In genomic region chr12:32305163-32305562, GRCh38 we compare ENCODE assay signal across 10 cellular contexts.
DNase-seq lines count a peak whose midpoint lies in the region; ATAC-seq and TF ChIP-seq lines count a peak whose summit lies in the region.
"Had no signal": no experiment of that assay in that cellular context is flagged by ENCODE, and none has a peak within 500 bp of the region (broad histone marks: within the 10 kb centered on the region; RNA-seq: fewer than 3 reads in every experiment).

No MANE protein-coding gene starts in this region.

- H3K9ac ChIP-seq in OCI-LY3 (ENCODE audit: low read length): no peak overlapping the region

- WGBS in heart left ventricle, 4 donors: 42 to 79% (median 61%) methylated on average over 1 of the region's 1 CpG
- WGBS in esophagus muscularis mucosa: 93% methylated on average over 1 of the region's 1 CpG
- WGBS in upper lobe of left lung, 2 donors: 71 to 77% methylated on average over 1 of the region's 1 CpG

- peaks cover 0 to 18% (median 5%) of the 10 kb centered on the region in 9 donors for H3K36me3 ChIP-seq in heart left ventricle
- no peaks in the 10 kb centered on the region for H3K36me3 ChIP-seq in OCI-LY3 (replicated peaks; ENCODE audit: low read depth, low read length)
- peaks cover 0 to 12% (median 7%) of the 10 kb centered on the region in 4 donors for H3K36me3 ChIP-seq in esophagus muscularis mucosa
- peaks cover 0 to 3% (median 0%) of the 10 kb centered on the region in 4 donors for H3K36me3 ChIP-seq in upper lobe of left lung

- TF ChIP-seq POLR2A in heart left ventricle (IDR thresholded peaks at IDR 0.05) (no peak), esophagus muscularis mucosa (IDR thresholded peaks at IDR 0.05; ENCODE audit: low read depth) (no peak), upper lobe of left lung (IDR thresholded peaks at IDR 0.05) (no peak)

- no peak overlapping the region for H2AFZ ChIP-seq in OCI-LY3 (ENCODE audit: low read depth, low read length)

- H3K4me3 ChIP-seq in heart left ventricle: no peak overlapping the region
- H3K4me3 ChIP-seq in OCI-LY3 (ENCODE audit: low read length): no peak overlapping the region
- no peak overlapping the region for H3K4me3 ChIP-seq in esophagus muscularis mucosa
- H3K4me3 ChIP-seq in upper lobe of left lung: no peak overlapping the region

- no peak overlapping the region for H3K27ac ChIP-seq in heart left ventricle
- H3K27ac ChIP-seq in OCI-LY3 (ENCODE audit: low read length): no peak overlapping the region
- no peak overlapping the region for H3K27ac ChIP-seq in esophagus muscularis mucosa (replicated peaks in 1 of 4)
- H3K27ac ChIP-seq in upper lobe of left lung: no peak overlapping the region

- H3K27me3 ChIP-seq in heart left ventricle: no peaks in the 10 kb centered on the region
- H3K27me3 ChIP-seq in OCI-LY3 (ENCODE audit: low read depth, low read length): no peaks in the 10 kb centered on the region
- H3K27me3 ChIP-seq in esophagus muscularis mucosa: no peaks in the 10 kb centered on the region
- no peaks in the 10 kb centered on the region for H3K27me3 ChIP-seq in upper lobe of left lung

- H3K79me2 ChIP-seq in OCI-LY3 (ENCODE audit: low read length): no peaks in the 10 kb centered on the region

- TF ChIP-seq CTCF in heart left ventricle (IDR thresholded peaks at IDR 0.05): peak in 10 of 12 donors; percentile 17 to 72 (median 56)
- TF ChIP-seq CTCF in OCI-LY3 (IDR thresholded peaks at IDR 0.05; ENCODE audit: low read depth, low read length): peak; percentile 56
- peak in 2 of 3 experiments; percentile 25 to 28 for TF ChIP-seq CTCF in esophagus muscularis mucosa (IDR thresholded peaks at IDR 0.05)
- peak in 5 of 6 experiments; percentile 15 to 34 (median 27) for TF ChIP-seq CTCF in upper lobe of left lung (IDR thresholded peaks at IDR 0.05)

- H3K9me3 ChIP-seq in heart left ventricle (no peaks in the 10 kb centered on the region), OCI-LY3 (ENCODE audit: insufficient read depth, low read length) (no peaks in the 10 kb centered on the region), esophagus muscularis mucosa (no peaks in the 10 kb centered on the region), upper lobe of left lung (no peaks in the 10 kb centered on the region)

- H3K4me2 ChIP-seq in OCI-LY3 (ENCODE audit: low read length): no peak overlapping the region

- H3K4me1 ChIP-seq in heart left ventricle (peaks cover 0 to 7% (median 1%) of the 10 kb centered on the region in 12 donors), OCI-LY3 (ENCODE audit: low read length) (peaks cover 11% of the 10 kb centered on the region), esophagus muscularis mucosa (no peaks in the 10 kb centered on the region), upper lobe of left lung (peaks cover 0 to 3% (median 0%) of the 10 kb centered on the region in 4 donors)

- no peak for ATAC-seq in heart left ventricle
- ATAC-seq in Right ventricle myocardium inferior: no peak
- no peak for ATAC-seq in upper lobe of left lung (ENCODE audit: low FRiP score in 2 of 2)
- ATAC-seq in GM19351 (IDR thresholded peaks at IDR 0.05; ENCODE audit: unreplicated experiment): no peak

- intact Hi-C loops in heart left ventricle (cut with DNase I): loop anchor here in 8 of 10 donors (2.0 to 10.0 kb wide), 8 partner anchors 244 to 900 kb away; partner anchors contain the start of gene ETFBKMT (in 5 of the 8)
- intact Hi-C loops in Right ventricle myocardium inferior (cut with DNase I): loop anchor here (2.0 to 10.0 kb wide), 2 partner anchors 244 to 340 kb away; no protein-coding TSS in a partner anchor
- intact Hi-C loops in esophagus muscularis mucosa (cut with DNase I): no loop called here

- no peaks in the 10 kb centered on the region for H4K20me1 ChIP-seq in OCI-LY3 (ENCODE audit: insufficient read depth, low read length)

- no peak for TF ChIP-seq EP300 in esophagus muscularis mucosa (IDR thresholded peaks at IDR 0.05)
- TF ChIP-seq EP300 in upper lobe of left lung (IDR thresholded peaks at IDR 0.05): no peak

- DNase-seq in heart left ventricle (no peak), Right ventricle myocardium inferior (ENCODE audit: missing footprints) (no peak), esophagus muscularis mucosa (ENCODE audit: extremely low spot score) (no peak), upper lobe of left lung (no peak), NCI-H2171 (lab: John Stamatoyannopoulos, UW) (no peak)
- DNase-seq in stimulated activated CD4-positive, alpha-beta T cell treated with anti-CD3 and anti-CD28 coated beads, Interleukin-1b, Interleukin-23, amount 100 ng/mL, for 48 hours: no peak
- DNase-seq: HCEC 1CT; NK-92 treated with Interleukin-12 subunit alpha and Interleukin-12 subunit beta, amount 100 ng/mL, for 24 hours had no signal
